31 cellular contexts compared by ENCODE assay signal in the genomic region with DNA sequence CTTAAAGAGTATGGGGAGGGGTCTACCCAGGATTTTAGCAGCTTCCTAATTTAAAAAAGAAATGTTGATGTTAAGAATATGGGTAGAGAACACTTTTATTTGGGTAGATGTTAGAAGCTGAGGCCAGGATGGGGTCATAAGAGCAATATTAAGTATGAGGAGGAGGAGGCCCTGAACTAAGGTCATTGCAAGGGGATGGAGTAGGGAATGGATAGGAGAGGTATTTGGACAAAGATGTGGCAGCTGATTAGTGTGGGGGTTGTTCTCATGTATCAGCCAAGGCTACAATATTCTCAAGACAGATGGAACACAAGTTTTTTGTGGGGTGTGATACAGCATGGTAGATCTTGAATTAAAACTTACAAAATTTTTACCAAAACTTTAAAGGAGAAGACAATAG. TPM values are rescaled to one million over a fixed set of nuclear protein-coding genes. Genes with fewer than 3 reads are reported as not detected.
"Had no signal": no experiment of that assay in that cellular context is flagged by ENCODE, and none has a peak within 500 bp of the region (broad histone marks: within the 10 kb centered on the region; RNA-seq: fewer than 3 reads in every experiment).

No MANE protein-coding gene starts in this region.

- H3K4me1 ChIP-seq: stomach, suprapubic skin, testis, thyroid gland, tibial artery, tibial nerve, transverse colon, upper lobe of left lung, upper lobe of right lung, uterus, vagina had no signal

- H3K9me3 ChIP-seq: suprapubic skin, testis, thoracic aorta, thyroid gland, tibial artery, transverse colon, upper lobe of left lung, upper lobe of right lung, uterus, vagina had no signal

- H3K36me3 ChIP-seq: stomach, suprapubic skin, thoracic aorta, thyroid gland, tibial artery, tibial nerve, transverse colon, upper lobe of left lung, upper lobe of right lung, uterus, vagina had no signal

- H3K27ac ChIP-seq: stomach, suprapubic skin, testis, thoracic aorta, thyroid gland, tibial artery, tibial nerve, transverse colon, upper lobe of left lung, upper lobe of right lung, uterus, vagina had no signal

- H3K9me3 Mint-ChIP-seq: stimulated activated naive CD8-positive, alpha-beta T cell treated with anti-CD3 and anti-CD28 coated beads, Interleukin-15, Interleukin-2, amounts not matched to agents 100 ng/mL and 50 ng/mL, for 24 hours; type B pancreatic cell had no signal

- DNase-seq: stimulated activated CD4-positive, alpha-beta T cell treated with anti-CD3 and anti-CD28 coated beads, Interleukin-2, amount 100 ng/mL, for 48 hours; stimulated activated CD4-positive, alpha-beta T cell treated with anti-CD3 and anti-CD28 coated beads, Interleukin-4, amount 100 ng/mL, for 1 hour; stimulated activated CD4-positive, alpha-beta T cell treated with anti-CD3 and anti-CD28 coated beads, Interleukin-4, amount 100 ng/mL, for 24 hours; stimulated activated CD4-positive, alpha-beta T cell treated with anti-CD3 and anti-CD28 coated beads, Interleukin-4, amount 100 ng/mL, for 4 hours; stimulated activated CD8-positive, alpha-beta memory T cell treated with anti-CD3 and anti-CD28 coated beads, Interleukin-4, amount 100 ng/mL, for 48 hours; stimulated activated naive B cell treated with anti-CD40 and anti-IgM and Interleukin-4, amounts not matched to agents 10 μg/mL and 1 μg/mL and 100 μg/mL, for 72 hours; stimulated activated naive CD4-positive, alpha-beta T cell; stimulated activated naive CD4-positive, alpha-beta T cell treated with Interleukin-2 at 50 U/mL for 16 hours; stimulated activated naive CD8-positive, alpha-beta T cell treated with anti-CD3 and anti-CD28 coated beads, Interleukin-15, amount 100 ng/mL, for 72 hours; stimulated activated naive CD8-positive, alpha-beta T cell treated with anti-CD3 and anti-CD28 coated beads, Interleukin-15, Interleukin-2, amounts not matched to agents 100 U/mL and 50 U/mL, for 24 hours; stomach; substantia nigra; testis; thyroid gland; tibial artery; transverse colon; trophoblast cell; upper lobe of right lung; uterus had no signal

- H3K4me3 ChIP-seq: stomach, suprapubic skin, testis, thoracic aorta, thyroid gland, tibial artery, tibial nerve, transverse colon, upper lobe of left lung, upper lobe of right lung, uterus, vagina had no signal

- H3K4me1 Mint-ChIP-seq: stimulated activated effector memory CD8-positive, alpha-beta T cell treated with anti-CD3 and anti-CD28 coated beads, Interleukin-12 subunit alpha, Interleukin-12 subunit beta, amount 100 ng/mL, for 72 hours; stimulated activated memory B cell treated with anti-CD40 and anti-IgM and Interleukin-4, amounts not matched to agents 10 μg/mL and 1 μg/mL and 100 μg/mL, for 72 hours; stimulated activated naive B cell treated with anti-CD40 and anti-IgM and Interleukin-4, amounts not matched to agents 10 μg/mL and 1 μg/mL and 100 μg/mL, for 72 hours; stimulated activated naive CD8-positive, alpha-beta T cell treated with anti-CD3 and anti-CD28 coated beads, Interleukin-15, amount 100 ng/mL, for 72 hours had no signal

- H3K36me3 Mint-ChIP-seq: stimulated activated effector memory CD8-positive, alpha-beta T cell treated with anti-CD3 and anti-CD28 coated beads, Interleukin-12 subunit alpha, Interleukin-12 subunit beta, amount 100 ng/mL, for 72 hours had no signal

- H3K4me3 Mint-ChIP-seq: stimulated activated effector memory CD8-positive, alpha-beta T cell treated with anti-CD3 and anti-CD28 coated beads, Interleukin-12 subunit alpha, Interleukin-12 subunit beta, amount 100 ng/mL, for 72 hours; stimulated activated memory B cell treated with anti-CD40 and anti-IgM and Interleukin-4, amounts not matched to agents 10 μg/mL and 1 μg/mL and 100 μg/mL, for 72 hours; stimulated activated naive B cell treated with anti-CD40 and anti-IgM and Interleukin-4, amounts not matched to agents 10 μg/mL and 1 μg/mL and 100 μg/mL, for 72 hours; stimulated activated naive CD8-positive, alpha-beta T cell treated with anti-CD3 and anti-CD28 coated beads, Interleukin-15, amount 100 ng/mL, for 72 hours; stimulated activated naive CD8-positive, alpha-beta T cell treated with anti-CD3 and anti-CD28 coated beads, Interleukin-15, Interleukin-2, amounts not matched to agents 100 ng/mL and 50 ng/mL, for 24 hours; type B pancreatic cell had no signal

- H3K27ac Mint-ChIP-seq: stimulated activated effector memory CD8-positive, alpha-beta T cell treated with anti-CD3 and anti-CD28 coated beads, Interleukin-12 subunit alpha, Interleukin-12 subunit beta, amount 100 ng/mL, for 72 hours; stimulated activated memory B cell treated with anti-CD40 and anti-IgM and Interleukin-4, amounts not matched to agents 10 μg/mL and 1 μg/mL and 100 μg/mL, for 72 hours; stimulated activated naive B cell treated with anti-CD40 and anti-IgM and Interleukin-4, amounts not matched to agents 10 μg/mL and 1 μg/mL and 100 μg/mL, for 72 hours; stimulated activated naive CD8-positive, alpha-beta T cell treated with anti-CD3 and anti-CD28 coated beads, Interleukin-15, Interleukin-2, amounts not matched to agents 100 ng/mL and 50 ng/mL, for 24 hours; type B pancreatic cell had no signal

- H3K27me3 ChIP-seq: stomach, suprapubic skin, testis, thyroid gland, tibial artery, tibial nerve, transverse colon, upper lobe of left lung, upper lobe of right lung, uterus, vagina had no signal

- FAIRE-seq: urothelium cell line had no signal

- ATAC-seq: stimulated activated effector memory CD8-positive, alpha-beta T cell treated with anti-CD3 and anti-CD28 coated beads, Interleukin-12 subunit alpha, Interleukin-12 subunit beta, amount 100 ng/mL, for 72 hours; stimulated activated memory B cell treated with anti-CD40 and anti-IgM and Interleukin-4, amounts not matched to agents 10 μg/mL and 1 μg/mL and 100 μg/mL, for 72 hours; stimulated activated naive B cell treated with anti-CD40 and anti-IgM and Interleukin-4, amounts not matched to agents 10 μg/mL and 1 μg/mL and 100 μg/mL, for 72 hours; stimulated activated naive CD8-positive, alpha-beta T cell treated with anti-CD3 and anti-CD28 coated beads, Interleukin-15, amount 100 ng/mL, for 72 hours; stimulated activated naive CD8-positive, alpha-beta T cell treated with anti-CD3 and anti-CD28 coated beads, Interleukin-15, Interleukin-2, amounts not matched to agents 100 U/mL and 50 U/mL, for 24 hours; upper lobe of right lung had no signal

- H3K27me3 Mint-ChIP-seq: type B pancreatic cell had no signal

RNA-seq across cellular contexts. Expression of gene GLYATL2, which starts 35.7 kb away (rescaled TPM):
- total RNA-seq: subcutaneous adipose tissue, thoracic aorta, transverse colon, upper lobe of left lung, upper lobe of right lung, ureter, vagina had no signal

RNA-seq across cellular contexts. Expression of gene GLYATL1, which starts 59.1 kb away (rescaled TPM):
- total RNA-seq: subcutaneous adipose tissue, thoracic aorta, thyroid gland, tibial nerve, upper lobe of right lung, vagina had no signal
